13 cellular contexts compared by ENCODE assay signal in genomic region chr10:7193369-7193768, GRCh38.
A peak's percentile ranks its signal among the peaks of the same experiment; 100 is the strongest.
DNase-seq lines count a peak whose midpoint lies in the region; ATAC-seq and FAIRE-seq lines count a peak whose summit lies in the region.
"Had no signal": no experiment of that assay in that cellular context is flagged by ENCODE, and none has a peak within 500 bp of the region (broad histone marks: within the 10 kb centered on the region; RNA-seq: fewer than 3 reads in every experiment).

No MANE protein-coding gene starts in this region.

- H3K4me3 ChIP-seq in small intestine (ENCODE audit: low read depth in 1 of 2, low read length in 2 of 2) (no peak overlapping the region), HAP-1 (no peak overlapping the region)
- H3K4me3 ChIP-seq: esophagus muscularis mucosa, pancreas had no signal

- peaks cover 15% of the 10 kb centered on the region for H3K9me3 Mint-ChIP-seq in activated CD4-positive, alpha-beta memory T cell treated with anti-CD3 and anti-CD28 coated beads for 36 hours
- H3K9me3 Mint-ChIP-seq in central memory CD8-positive, alpha-beta T cell: no peaks in the 10 kb centered on the region

- H3K27ac Mint-ChIP-seq in activated CD4-positive, alpha-beta memory T cell treated with anti-CD3 and anti-CD28 coated beads for 36 hours: peak overlapping the region; percentile 95
- H3K27ac Mint-ChIP-seq in central memory CD8-positive, alpha-beta T cell (ENCODE audit: low read depth): peak overlapping the region; percentile 83

- H3K9me3 ChIP-seq in small intestine (ENCODE audit: control insufficient read depth, low read depth) (no peaks in the 10 kb centered on the region), HAP-1 (no peaks in the 10 kb centered on the region)
- H3K9me3 ChIP-seq: pancreas had no signal

- no peak overlapping the region for H3K27ac ChIP-seq in small intestine (ENCODE audit: low read depth in 1 of 2, low read length in 1 of 2)
- H3K27ac ChIP-seq: esophagus muscularis mucosa, pancreas had no signal

- in situ Hi-C loops in HAP-1 (cut with MboI; ENCODE audit: low sequenced_read_pairs): no loop called here

- POLR2A ChIA-PET in activated CD4-positive, alpha-beta memory T cell treated with anti-CD3 and anti-CD28 coated beads for 36 hours (lab: Charles Lee): interaction anchor here (1.3 to 2.1 kb wide), 2 partner anchors 76 to 218 kb away, joined by 4 to 6 read pairs; partner anchors contain the start of gene SFMBT2

- FAIRE-seq in small intestine (lab: Jason Lieb, UNC): no peak
- FAIRE-seq: islet of Langerhans, pancreas had no signal

- CTCF ChIA-PET in activated CD4-positive, alpha-beta memory T cell treated with anti-CD3 and anti-CD28 coated beads for 36 hours (lab: Charles Lee): interaction anchor here (1.0 kb wide), 1 partner anchor 58 kb away, joined by 3 read pairs; no protein-coding TSS in a partner anchor

- ATAC-seq in HG02610 (IDR thresholded peaks at IDR 0.05; ENCODE audit: unreplicated experiment) (peak; percentile 66), GM21423 (IDR thresholded peaks at IDR 0.05; ENCODE audit: unreplicated experiment) (no peak)
- peak; percentile 16 for ATAC-seq in central memory CD8-positive, alpha-beta T cell (replicated peaks; ENCODE audit: extremely low read depth, poor library complexity, severe bottlenecking)
- ATAC-seq: pancreas had no signal

- H3K27me3 Mint-ChIP-seq in activated CD4-positive, alpha-beta memory T cell treated with anti-CD3 and anti-CD28 coated beads for 36 hours: no peaks in the 10 kb centered on the region
- no peaks in the 10 kb centered on the region for H3K27me3 Mint-ChIP-seq in central memory CD8-positive, alpha-beta T cell

- H3K27me3 ChIP-seq in small intestine (ENCODE audit: control insufficient read depth in 2 of 2, insufficient read depth in 2 of 2, low read length in 2 of 2) (no peaks in the 10 kb centered on the region), HAP-1 (ENCODE audit: low read depth) (no peaks in the 10 kb centered on the region)
- H3K27me3 ChIP-seq: esophagus muscularis mucosa, pancreas had no signal

- H3K4me3 Mint-ChIP-seq in activated CD4-positive, alpha-beta memory T cell treated with anti-CD3 and anti-CD28 coated beads for 36 hours: peak overlapping the region; percentile 61
- peak overlapping the region; percentile 58 for H3K4me3 Mint-ChIP-seq in central memory CD8-positive, alpha-beta T cell
- H3K4me3 Mint-ChIP-seq: H9 had no signal

- peaks cover 0 to 3% of the 10 kb centered on the region in 2 donors for H3K36me3 ChIP-seq in small intestine (ENCODE audit: control insufficient read depth in 2 of 2, insufficient read depth in 2 of 2, low read length in 2 of 2)
- H3K36me3 ChIP-seq in HAP-1 (replicated peaks): peaks cover 22% of the 10 kb centered on the region
- H3K36me3 ChIP-seq: pancreas had no signal

- peaks cover 54% of the 10 kb centered on the region for H3K4me1 Mint-ChIP-seq in activated CD4-positive, alpha-beta memory T cell treated with anti-CD3 and anti-CD28 coated beads for 36 hours (ENCODE audit: low read depth)
- peaks cover 55% of the 10 kb centered on the region for H3K4me1 Mint-ChIP-seq in central memory CD8-positive, alpha-beta T cell

- no peaks in the 10 kb centered on the region for H3K4me1 ChIP-seq in small intestine (ENCODE audit: control insufficient read depth in 2 of 2, insufficient read depth in 1 of 2, low read depth in 1 of 2, low read length in 1 of 2)
- H3K4me1 ChIP-seq in HAP-1: no peaks in the 10 kb centered on the region; the same call in none of the 2 replicates
- H3K4me1 ChIP-seq: esophagus muscularis mucosa, pancreas had no signal

- peak; percentile 70 for DNase-seq in activated CD4-positive, alpha-beta memory T cell treated with anti-CD3 and anti-CD28 coated beads for 36 hours
- no peak for DNase-seq in central memory CD8-positive, alpha-beta T cell (ENCODE audit: low spot score in 2 of 2)
- DNase-seq in stimulated activated CD8-positive, alpha-beta memory T cell treated with anti-CD3 and anti-CD28 coated beads, Interleukin-15, amount 100 ng/mL, for 48 hours (ENCODE audit: low read depth in 2 of 2): peak; percentile 21 to 42
- DNase-seq in small intestine (no peak), NCI-H2081 (lab: John Stamatoyannopoulos, UW) (no peak), HAP-1 (ENCODE audit: low spot score in 2 of 2) (no peak)
- DNase-seq: DMS53, H9, pancreas had no signal

- peaks cover 55% of the 10 kb centered on the region for H3K36me3 Mint-ChIP-seq in activated CD4-positive, alpha-beta memory T cell treated with anti-CD3 and anti-CD28 coated beads for 36 hours
- peaks cover 30% of the 10 kb centered on the region for H3K36me3 Mint-ChIP-seq in central memory CD8-positive, alpha-beta T cell (ENCODE audit: insufficient read depth)

- WGBS in small intestine, 3 donors: 72 to 85% (median 80%) methylated on average over 7 of the region's 7 CpGs

- intact Hi-C loops in activated CD4-positive, alpha-beta memory T cell treated with anti-CD3 and anti-CD28 coated beads for 36 hours (cut with micrococcal nuclease): loop anchor here (2.0 to 5.0 kb wide), 3 partner anchors 36 to 215 kb away; no protein-coding TSS in a partner anchor

Comparison
In these comparisons a context has a peak if more than half of its experiments do, and no peak if none do; other contexts are left out.
1. DNase-seq: peak in activated CD4-positive, alpha-beta memory T cell treated with anti-CD3 and anti-CD28 coated beads for 36 hours (single experiment) and stimulated activated CD8-positive, alpha-beta memory T cell treated with anti-CD3 and anti-CD28 coated beads, Interleukin-15, amount 100 ng/mL, for 48 hours (2 of 2); none in central memory CD8-positive, alpha-beta T cell (0 of 2), small intestine (single experiment), NCI-H2081 (0 of 2) and HAP-1 (0 of 2).